ENCODE assay signal across 13 cellular contexts in the genomic region with DNA sequence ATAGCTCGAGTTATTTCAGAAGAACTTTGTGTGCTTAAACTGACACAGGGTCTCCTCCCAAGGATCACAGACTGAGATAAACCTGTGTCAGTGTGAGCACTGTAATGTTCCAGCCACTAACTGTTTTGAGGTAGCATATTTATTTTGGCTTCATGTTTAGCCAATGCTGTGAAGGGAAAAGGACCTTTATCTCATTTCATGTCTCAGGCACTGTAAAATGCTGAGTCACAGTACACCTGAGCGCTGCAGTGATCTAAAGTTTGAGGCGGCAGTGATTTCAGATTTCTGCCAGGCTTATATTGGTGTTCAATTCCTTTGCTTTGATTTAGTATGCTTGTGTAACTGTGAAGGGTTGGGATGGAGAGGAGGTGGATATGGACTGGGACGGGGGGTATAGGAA. TPM values are rescaled to one million over a fixed set of nuclear protein-coding genes. Genes with fewer than 3 reads are reported as not detected.
DNase-seq lines count a peak whose midpoint lies in the region; TF ChIP-seq lines count a peak whose summit lies in the region.
"Had no signal": no experiment of that assay in that cellular context is flagged by ENCODE, and none has a peak within 500 bp of the region (broad histone marks: within the 10 kb centered on the region; RNA-seq: fewer than 3 reads in every experiment).

No MANE protein-coding gene starts in this region.

- H3K36me3 ChIP-seq in breast epithelium = no peaks in the 10 kb centered on the region
- H3K36me3 ChIP-seq: Peyer's patch had no signal

- no peaks in the 10 kb centered on the region for H3K9me3 ChIP-seq in breast epithelium
- H3K9me3 ChIP-seq: heart left ventricle, Peyer's patch had no signal

- TF ChIP-seq CTCF in MCF 10A (IDR thresholded peaks at IDR 0.05; ENCODE audit: unreplicated experiment) (no peak), breast epithelium (IDR thresholded peaks at IDR 0.05) (no peak), type B pancreatic cell (conservative IDR thresholded peaks at IDR 0.05) (no peak)

- no peaks in the 10 kb centered on the region for H3K9me3 Mint-ChIP-seq in MCF 10A (ENCODE audit: unreplicated experiment)
- no peaks in the 10 kb centered on the region for H3K9me3 Mint-ChIP-seq in type B pancreatic cell

- no peak for TF ChIP-seq POLR2A in breast epithelium (IDR thresholded peaks at IDR 0.05)

- no peak overlapping the region for H3K4me3 ChIP-seq in breast epithelium
- H3K4me3 ChIP-seq: heart left ventricle, Peyer's patch had no signal

- H3K4me1 Mint-ChIP-seq in MCF 10A (ENCODE audit: insufficient read depth, unreplicated experiment) (peaks cover 12% of the 10 kb centered on the region), type B pancreatic cell (ENCODE audit: unreplicated experiment) (peaks cover 10% of the 10 kb centered on the region)

- DNase-seq in MCF 10A (ENCODE audit: unreplicated experiment) (peak; percentile 36), breast epithelium (ENCODE audit: low spot score in 2 of 2) (no peak), RPMI8226 (peak; percentile 57), kidney tubule cell (ENCODE audit: low spot score) (peak; percentile 7), type B pancreatic cell (ENCODE audit: extremely low spot score, unreplicated experiment) (no peak), NCI-H748 treated with DMSO at 0.1 percent for 48 hours (lab: John Stamatoyannopoulos, UW) (no peak), foreskin melanocyte (no peak)
- DNase-seq in central memory CD4-positive, alpha-beta T cell = no peak
- DNase-seq: heart left ventricle; NCI-H2227 treated with DMSO at 0.1 percent for 48 hours; stimulated activated CD8-positive, alpha-beta memory T cell treated with anti-CD3 and anti-CD28 coated beads, Interleukin-4, amount 100 ng/mL, for 48 hours; T-helper 9 cell had no signal

- H3K27ac Mint-ChIP-seq in MCF 10A (ENCODE audit: low read depth, unreplicated experiment) (no peak overlapping the region), type B pancreatic cell (peak overlapping the region; percentile 77)

- intact Hi-C loops in MCF 10A (cut with micrococcal nuclease) = no loop called here
- intact Hi-C loops in breast epithelium (cut with DNase I; ENCODE audit: low total_unique reads) = no loop called here

- POLR2A ChIA-PET in MCF 10A (lab: Yijun Ruan, JAX) = interaction anchor here (0.6 kb wide), 1 partner anchor 237 kb away, joined by 4 read pairs; no protein-coding TSS in a partner anchor

- peaks cover 4% of the 10 kb centered on the region in 2 donors for H3K4me1 ChIP-seq in breast epithelium

- no peaks in the 10 kb centered on the region for H3K27me3 Mint-ChIP-seq in MCF 10A (ENCODE audit: insufficient read depth, unreplicated experiment)
- H3K27me3 Mint-ChIP-seq in type B pancreatic cell = no peaks in the 10 kb centered on the region

- H3K36me3 Mint-ChIP-seq in MCF 10A (ENCODE audit: insufficient read depth, unreplicated experiment) (peaks cover 10% of the 10 kb centered on the region), type B pancreatic cell (peaks cover 4% of the 10 kb centered on the region)

- CTCF ChIA-PET in MCF 10A (lab: Yijun Ruan, JAX) = interaction anchor here (1.9 kb wide), 1 partner anchor 165 kb away, joined by 6 read pairs; no protein-coding TSS in a partner anchor

- H3K27ac ChIP-seq in breast epithelium = no peak overlapping the region
- H3K27ac ChIP-seq: heart left ventricle, Peyer's patch had no signal

- no peak overlapping the region for H3K4me3 Mint-ChIP-seq in MCF 10A (ENCODE audit: unreplicated experiment)
- no peak overlapping the region for H3K4me3 Mint-ChIP-seq in type B pancreatic cell

- H3K27me3 ChIP-seq in breast epithelium = no peaks in the 10 kb centered on the region
- H3K27me3 ChIP-seq: heart left ventricle, Peyer's patch had no signal

- BruUV-seq in MCF 10A (replicated peaks; lab: Mats Ljungman, UMichigan) = no TSS peak

RNA-seq across cellular contexts. Expression of gene DNAJA2, which starts 3.1 kb away (rescaled TPM):
- total RNA-seq in MCF 10A (2022) (64.7 and 64.8 TPM in 2 replicates), breast epithelium (10 to 100 TPM; 44.6 to 65.3 (median 51.2) TPM), type B pancreatic cell (ENCODE audit: low replicate concordance) (63.4 and 73.5 TPM in 2 replicates)

Comparison
In these comparisons a context has a peak if more than half of its experiments do, and no peak if none do; other contexts are left out.
1. DNase-seq: peak in MCF 10A (single experiment), RPMI8226 (single experiment) and kidney tubule cell (single experiment); none in breast epithelium (0 of 2), type B pancreatic cell (single experiment), NCI-H748 treated with DMSO at 0.1 percent for 48 hours (single experiment), central memory CD4-positive, alpha-beta T cell (single experiment) and foreskin melanocyte (single experiment).